16 cellular contexts compared by ENCODE assay signal in genomic region chr7:49023345-49024330, GRCh38.
"Had no signal": no experiment of that assay in that cellular context is flagged by ENCODE, and none has a peak within 500 bp of the region (broad histone marks: within the 10 kb centered on the region; RNA-seq: fewer than 3 reads in every experiment).

No MANE protein-coding gene starts in this region.

- H3K36me3 ChIP-seq: adrenal gland, thoracic aorta had no signal

- ATAC-seq: left ventricle myocardium superior; stimulated activated naive CD8-positive, alpha-beta T cell treated with anti-CD3 and anti-CD28 coated beads, Interleukin-15, amount 100 ng/mL, for 72 hours had no signal

- H3K9ac ChIP-seq: parathyroid adenoma had no signal

- H3K27ac Mint-ChIP-seq: activated B cell treated with CpG ODN at 0.5 μM for 24 hours; activated CD4-positive, alpha-beta T cell treated with anti-CD3 and anti-CD28 coated beads, Interleukin-2, amount 10 ng/mL, durations not matched to agents 7 days and 5 days; activated naive CD4-positive, alpha-beta T cell treated with anti-CD3 and anti-CD28 coated beads, Interleukin-2, amount 10 ng/mL, durations not matched to agents 7 days and 5 days; activated T-helper 2 cell treated with anti-CD3 and anti-CD28 coated beads, Interferon-gamma antibody, Interleukin-2, Interleukin-4, amounts not matched to agents 10 μg/mL and 5 μg/mL and 100 μg/mL, durations not matched to agents 14 hours and 24 hours and 36 hours; stimulated activated naive CD8-positive, alpha-beta T cell treated with anti-CD3 and anti-CD28 coated beads, Interleukin-15, amount 100 ng/mL, for 72 hours had no signal

- H3K9me3 ChIP-seq: adrenal gland, thoracic aorta had no signal

- H3K4me3 ChIP-seq: adrenal gland, thoracic aorta had no signal

- H3K36me3 Mint-ChIP-seq: activated naive CD4-positive, alpha-beta T cell treated with anti-CD3 and anti-CD28 coated beads, Interleukin-2, amount 10 ng/mL, durations not matched to agents 7 days and 5 days had no signal

- H3K79me2 ChIP-seq: parathyroid adenoma had no signal

- H3K9me3 Mint-ChIP-seq: activated B cell treated with CpG ODN at 0.5 μM for 24 hours; activated CD4-positive, alpha-beta T cell treated with anti-CD3 and anti-CD28 coated beads, Interleukin-2, amount 10 ng/mL, durations not matched to agents 7 days and 5 days; activated T-helper 2 cell treated with anti-CD3 and anti-CD28 coated beads, Interferon-gamma antibody, Interleukin-2, Interleukin-4, amounts not matched to agents 10 μg/mL and 5 μg/mL and 100 μg/mL, durations not matched to agents 14 hours and 24 hours and 36 hours; nephron had no signal

- H3K4me1 Mint-ChIP-seq: activated B cell treated with CpG ODN at 0.5 μM for 24 hours; activated CD4-positive, alpha-beta T cell treated with anti-CD3 and anti-CD28 coated beads, Interleukin-2, amount 10 ng/mL, durations not matched to agents 7 days and 5 days; activated naive CD4-positive, alpha-beta T cell treated with anti-CD3 and anti-CD28 coated beads, Interleukin-2, amount 10 ng/mL, durations not matched to agents 7 days and 5 days; stimulated activated naive CD8-positive, alpha-beta T cell treated with anti-CD3 and anti-CD28 coated beads, Interleukin-15, amount 100 ng/mL, for 72 hours had no signal

- H3K4me1 ChIP-seq: adrenal gland, parathyroid adenoma had no signal

- H3K27ac ChIP-seq: adrenal gland, parathyroid adenoma, thoracic aorta had no signal

- H3K27me3 Mint-ChIP-seq: activated B cell treated with CpG ODN at 0.5 μM for 24 hours; activated CD4-positive, alpha-beta T cell treated with anti-CD3 and anti-CD28 coated beads, Interleukin-2, amount 10 ng/mL, durations not matched to agents 7 days and 5 days; activated naive CD4-positive, alpha-beta T cell treated with anti-CD3 and anti-CD28 coated beads, Interleukin-2, amount 10 ng/mL, durations not matched to agents 7 days and 5 days; stimulated activated naive CD8-positive, alpha-beta T cell treated with anti-CD3 and anti-CD28 coated beads, Interleukin-15, amount 100 ng/mL, for 72 hours had no signal

- H3K27me3 ChIP-seq: adrenal gland had no signal

- FAIRE-seq: keratinocyte had no signal

- DNase-seq: activated B cell treated with CpG ODN at 0.5 μM for 24 hours; activated CD4-positive, alpha-beta T cell treated with anti-CD3 and anti-CD28 coated beads, Interleukin-2, amount 10 ng/mL, durations not matched to agents 7 days and 5 days; activated naive CD4-positive, alpha-beta T cell treated with anti-CD3 and anti-CD28 coated beads, Interleukin-2, amount 10 ng/mL, durations not matched to agents 7 days and 5 days; adrenal gland; caudate nucleus; glutamatergic neuron; left ventricle myocardium superior; mesenchymal stem cell; stimulated activated CD4-positive, alpha-beta T cell treated with anti-CD3 and anti-CD28 coated beads, Interleukin-15, amount 100 ng/mL, for 24 hours; stimulated activated CD4-positive, alpha-beta T cell treated with anti-CD3 and anti-CD28 coated beads, Interleukin-4, amount 100 ng/mL, for 4 hours; stimulated activated naive CD8-positive, alpha-beta T cell treated with anti-CD3 and anti-CD28 coated beads, Interleukin-15, amount 100 ng/mL, for 72 hours had no signal

- H2AFZ ChIP-seq: parathyroid adenoma had no signal

- H3K4me3 Mint-ChIP-seq: activated B cell treated with CpG ODN at 0.5 μM for 24 hours; activated CD4-positive, alpha-beta T cell treated with anti-CD3 and anti-CD28 coated beads, Interleukin-2, amount 10 ng/mL, durations not matched to agents 7 days and 5 days; activated naive CD4-positive, alpha-beta T cell treated with anti-CD3 and anti-CD28 coated beads, Interleukin-2, amount 10 ng/mL, durations not matched to agents 7 days and 5 days; nephron; stimulated activated naive CD8-positive, alpha-beta T cell treated with anti-CD3 and anti-CD28 coated beads, Interleukin-15, amount 100 ng/mL, for 72 hours had no signal
